Comparison of ENCODE assay signal across 8 cellular contexts in the genomic region with DNA sequence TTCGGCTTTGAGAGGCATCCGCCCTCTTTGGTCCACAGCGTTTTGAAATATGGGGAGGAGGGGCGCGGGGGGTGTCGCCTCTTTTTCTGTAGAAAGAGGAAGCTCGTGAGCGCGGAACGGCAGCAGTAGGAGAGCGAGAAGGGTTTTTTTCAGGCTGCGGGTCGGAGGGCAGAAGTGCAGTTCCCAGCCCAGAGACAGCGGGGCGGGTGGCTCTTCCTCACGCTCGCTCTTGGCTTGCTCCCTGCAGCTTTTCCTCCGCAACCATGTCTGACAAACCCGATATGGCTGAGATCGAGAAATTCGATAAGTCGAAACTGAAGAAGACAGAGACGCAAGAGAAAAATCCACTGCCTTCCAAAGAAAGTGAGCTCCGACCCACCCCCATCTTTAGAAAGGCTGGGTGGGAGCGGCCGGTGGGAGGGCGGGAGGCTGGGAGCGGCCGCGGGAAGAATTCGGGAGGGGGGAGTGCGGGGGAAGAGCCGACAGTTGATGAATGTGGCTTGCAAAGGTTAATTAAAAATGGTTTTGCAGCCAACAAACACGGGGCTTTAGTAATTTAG. TPM values are rescaled to one million over a fixed set of nuclear protein-coding genes. Genes with fewer than 3 reads are reported as not detected.
A peak's percentile ranks its signal among the peaks of the same experiment; 100 is the strongest.
DNase-seq lines count a peak whose midpoint lies in the region; ATAC-seq and TF ChIP-seq lines count a peak whose summit lies in the region.

No MANE protein-coding gene starts in this region.

- peak overlapping the region; percentile 99 for H3K27ac Mint-ChIP-seq in activated naive CD4-positive, alpha-beta T cell treated with anti-CD3 and anti-CD28 coated beads, Interleukin-2, amount 10 ng/mL, durations not matched to agents 7 days and 5 days

- intact Hi-C loops in head of caudate nucleus (cut with DNase I), result loop anchor here (10.0 kb wide), 2 partner anchors 119 to 509 kb away; no protein-coding TSS in a partner anchor

- peaks cover 8% of the 10 kb centered on the region for H4K20me1 ChIP-seq in osteoblast (ENCODE audit: insufficient read depth, low read length)

- peak overlapping the region; percentile 93 for H3K27ac ChIP-seq in osteoblast (ENCODE audit: low read depth, low read length)

- ATAC-seq in GM18502 (IDR thresholded peaks at IDR 0.05; ENCODE audit: poor library complexity, unreplicated experiment), result no peak
- no peak for ATAC-seq in HG03196 (IDR thresholded peaks at IDR 0.05; ENCODE audit: unreplicated experiment)

- no peaks in the 10 kb centered on the region for H3K27me3 ChIP-seq in osteoblast (ENCODE audit: insufficient read depth, low read length)

- no peak for TF ChIP-seq CTCF in osteoblast (IDR thresholded peaks at IDR 0.05; ENCODE audit: extremely low read depth, low read depth, low read length)

- H2AFZ ChIP-seq in osteoblast (ENCODE audit: low read length), result no peak overlapping the region

- H3K4me2 ChIP-seq in osteoblast (ENCODE audit: insufficient read depth, low read length), result peak overlapping the region; percentile 80

- peaks cover 7% of the 10 kb centered on the region for H3K36me3 ChIP-seq in osteoblast (ENCODE audit: insufficient read depth, low read length)

- peaks cover 60% of the 10 kb centered on the region for H3K36me3 Mint-ChIP-seq in activated naive CD4-positive, alpha-beta T cell treated with anti-CD3 and anti-CD28 coated beads, Interleukin-2, amount 10 ng/mL, durations not matched to agents 7 days and 5 days

- peak overlapping the region; percentile 97 for H3K4me3 Mint-ChIP-seq in activated naive CD4-positive, alpha-beta T cell treated with anti-CD3 and anti-CD28 coated beads, Interleukin-2, amount 10 ng/mL, durations not matched to agents 7 days and 5 days

- peaks cover 34% of the 10 kb centered on the region for H3K4me1 Mint-ChIP-seq in activated naive CD4-positive, alpha-beta T cell treated with anti-CD3 and anti-CD28 coated beads, Interleukin-2, amount 10 ng/mL, durations not matched to agents 7 days and 5 days

- peaks cover 2% of the 10 kb centered on the region for H3K4me1 ChIP-seq in osteoblast (ENCODE audit: insufficient read depth, low read length)

- CTCF ChIA-PET in activated naive CD4-positive, alpha-beta T cell treated with anti-CD3 and anti-CD28 coated beads, Interleukin-2, amount 10 ng/mL, durations not matched to agents 7 days and 5 days (lab: Charles Lee), result interaction anchor here (3.4 kb wide), 1 partner anchor 26 kb away, joined by 20 read pairs; no protein-coding TSS in a partner anchor

- peak; percentile 43 for DNase-seq in DMS53 (lab: John Stamatoyannopoulos, UW)
- no peak for DNase-seq in DMS53 treated with DMSO at 0.1 percent for 48 hours (lab: John Stamatoyannopoulos, UW; ENCODE audit: unreplicated experiment)
- DNase-seq in NCI-H510A (lab: John Stamatoyannopoulos, UW), result peak; percentile 11
- peak; percentile 70 for DNase-seq in activated naive CD4-positive, alpha-beta T cell treated with anti-CD3 and anti-CD28 coated beads, Interleukin-2, amount 10 ng/mL, durations not matched to agents 7 days and 5 days
- peak in 31 of 42 donors; percentile 21 to 73 (median 47) for DNase-seq in head of caudate nucleus
- peak; percentile 74 for DNase-seq in osteoblast (ENCODE audit: insufficient read length, low spot score, missing footprints)

- H3K9me3 ChIP-seq in osteoblast (ENCODE audit: low read depth, low read length), result no peaks in the 10 kb centered on the region

- peaks cover 16% of the 10 kb centered on the region for H3K79me2 ChIP-seq in osteoblast (ENCODE audit: insufficient read depth, low read length)

- H3K27me3 Mint-ChIP-seq in activated naive CD4-positive, alpha-beta T cell treated with anti-CD3 and anti-CD28 coated beads, Interleukin-2, amount 10 ng/mL, durations not matched to agents 7 days and 5 days, result peaks cover 14% of the 10 kb centered on the region

- H3K9me3 Mint-ChIP-seq in activated naive CD4-positive, alpha-beta T cell treated with anti-CD3 and anti-CD28 coated beads, Interleukin-2, amount 10 ng/mL, durations not matched to agents 7 days and 5 days, result no peaks in the 10 kb centered on the region

- H3K4me3 ChIP-seq in osteoblast (ENCODE audit: insufficient read depth, low read length), result peak overlapping the region; percentile 78

RNA-seq across cellular contexts. Expression of gene TMSB4X, which starts 1.2 kb away (rescaled TPM):
- 5,120 and 5,652 TPM in 2 replicates for total RNA-seq in osteoblast
